8 cellular contexts compared by ENCODE assay signal in genomic region chr14:64880382-64881121, GRCh38. TPM values are rescaled to one million over a fixed set of nuclear protein-coding genes. Genes with fewer than 3 reads are reported as not detected.
DNase-seq lines count a peak whose midpoint lies in the region; ATAC-seq and TF ChIP-seq lines count a peak whose summit lies in the region.

No MANE protein-coding gene starts in this region.

- POLR2A ChIA-PET in IMR-90 (lab: Charles Lee; ENCODE audit: unreplicated experiment) = interaction anchor here (0.7 kb wide), 1 partner anchor 19 kb away, joined by 4 read pairs; no protein-coding TSS in a partner anchor
- POLR2A ChIA-PET in T-cell (lab: Charles Lee) = interaction anchor here in 1 of 2 donors (1.2 kb wide), 1 partner anchor 68 kb away, joined by 3 read pairs; no protein-coding TSS in a partner anchor

- intact Hi-C loops in IMR-90 (cut with micrococcal nuclease) = no loop called here

- H4K20me1 ChIP-seq in IMR-90 (ENCODE audit: insufficient read depth, low read length) = no peaks in the 10 kb centered on the region

- no peak overlapping the region for H4K8ac ChIP-seq in IMR-90 (ENCODE audit: low read depth in 2 of 2, low read length in 2 of 2)

- TF ChIP-seq CTCF in GM12875 (IDR thresholded peaks at IDR 0.05; ENCODE audit: borderline replicate concordance, insufficient read depth, low read depth, low read length) (no peak), IMR-90 (conservative IDR thresholded peaks at IDR 0.05; ENCODE audit: low read depth, low read length) (no peak)

- no peak overlapping the region for H3K18ac ChIP-seq in IMR-90 (ENCODE audit: low read depth, low read length)

- no peak overlapping the region for H3K56ac ChIP-seq in IMR-90 (ENCODE audit: extremely low read depth, insufficient read depth, low read length)

- H3K79me1 ChIP-seq in IMR-90 (ENCODE audit: low read depth in 1 of 2, low read length in 2 of 2) = no peaks in the 10 kb centered on the region

- H4K91ac ChIP-seq in IMR-90 (ENCODE audit: insufficient read depth, low read depth, low read length) = no peak overlapping the region

- TF ChIP-seq POLR2A in IMR-90 (IDR thresholded peaks at IDR 0.05; ENCODE audit: low read depth, low read length) = no peak

- no peaks in the 10 kb centered on the region for H3K36me3 Mint-ChIP-seq in T-cell

- no peak overlapping the region for H2BK20ac ChIP-seq in IMR-90 (ENCODE audit: low read depth, low read length)

- ATAC-seq in IMR-90 (ENCODE audit: low read depth) (peak; percentile 64), T-cell (replicated peaks in 1 of 4) (peak; percentile 85 to 89 (median 88)), GM18517 (IDR thresholded peaks at IDR 0.05; ENCODE audit: unreplicated experiment) (no peak)

- H3K9me3 Mint-ChIP-seq in T-cell = no peaks in the 10 kb centered on the region

- dilution Hi-C loops in IMR-90 (cut with HindIII; ENCODE audit: low sequenced_read_pairs, unreplicated experiment) = no loop called here

- H3K4me3 ChIP-seq in GM12875 (ENCODE audit: low read depth, low read length) (peak overlapping the region; percentile 45), IMR-90 (ENCODE audit: insufficient read depth, low read depth, low read length) (no peak overlapping the region; the same call in 1 of the 2 replicates), adipocyte (ENCODE audit: low read length) (peak overlapping the region; percentile 62), iPS-11a (ENCODE audit: low read depth, low read length) (peak overlapping the region; percentile 55), skeletal muscle satellite cell (ENCODE audit: low read length) (peak overlapping the region; percentile 52)

- H3K9ac ChIP-seq in IMR-90 (ENCODE audit: low read depth, low read length) = no peak overlapping the region
- H3K9ac ChIP-seq in adipocyte (ENCODE audit: low read length) = no peak overlapping the region
- H3K9ac ChIP-seq in skeletal muscle satellite cell (ENCODE audit: low read depth, low read length) = no peak overlapping the region

- no peak overlapping the region for H2AK9ac ChIP-seq in IMR-90 (replicated peaks; ENCODE audit: low read depth, low read length, poor library complexity)

- no peak overlapping the region for H3K27ac Mint-ChIP-seq in T-cell

- no peak overlapping the region for H3K23ac ChIP-seq in IMR-90 (ENCODE audit: low read depth, low read length)

- H3K9me3 ChIP-seq in IMR-90 (ENCODE audit: control insufficient read depth, insufficient read depth, low read length) (peaks cover 2% of the 10 kb centered on the region; the same call in 1 of the 2 replicates), adipocyte (ENCODE audit: control insufficient read depth, low read length) (no peaks in the 10 kb centered on the region), skeletal muscle satellite cell (replicated peaks; ENCODE audit: low read length) (no peaks in the 10 kb centered on the region)

- H3K36me3 ChIP-seq in IMR-90 (ENCODE audit: control insufficient read depth, insufficient read depth, low read length) = no peaks in the 10 kb centered on the region
- H3K36me3 ChIP-seq in adipocyte (ENCODE audit: control insufficient read depth, insufficient read depth, low read length, severe bottlenecking) = no peaks in the 10 kb centered on the region
- no peaks in the 10 kb centered on the region for H3K36me3 ChIP-seq in skeletal muscle satellite cell (ENCODE audit: insufficient read depth, low read length)

- H3K27ac ChIP-seq in IMR-90 (ENCODE audit: insufficient read depth, low read length) = no peak overlapping the region

- WGBS in IMR-90 (ENCODE audit: extremely low coverage in 2 of 2, insufficient read length in 1 of 2), 2 experiments = 1% methylated on average over 20 of the region's 42 CpGs; no CpG with 5 or more reads in 1 of the 2 experiments

- peaks cover 0 to 8% (median 8%) of the 10 kb centered on the region in 3 donors for H3K4me1 Mint-ChIP-seq in T-cell

- no peak overlapping the region for H3K4ac ChIP-seq in IMR-90 (ENCODE audit: low read depth, low read length)

- DNase-seq in IMR-90 (no peak), T-cell (peak in 33 of 34 experiments; percentile 13 to 63 (median 44)), adipocyte (ENCODE audit: low read depth) (peak; percentile 44), superior temporal gyrus (ENCODE audit: extremely low spot score) (no peak)

- H2AK5ac ChIP-seq in IMR-90 (ENCODE audit: low read depth, low read length) = no peak overlapping the region

- CTCF ChIA-PET in IMR-90 (lab: Yijun Ruan, JAX) (interaction anchor here (1.1 to 3.0 kb wide), 2 partner anchors 11 kb away, joined by 4 to 20 read pairs; no protein-coding TSS in a partner anchor), T-cell (lab: Charles Lee) (interaction anchor here (0.7 to 2.8 kb wide), 11 partner anchors 9 to 581 kb away, joined by 3 to 15 read pairs (median 3); partner anchors contain the start of gene FNTB (in 1 of the 2))

- peak overlapping the region; percentile 90 for H2AFZ ChIP-seq in IMR-90 (replicated peaks; ENCODE audit: low read length, poor library complexity)

- H2BK15ac ChIP-seq in IMR-90 (ENCODE audit: low read depth, low read length) = no peak overlapping the region

- H3K27me3 Mint-ChIP-seq in T-cell = peaks cover 19 to 46% of the 10 kb centered on the region in 2 donors

- H4K5ac ChIP-seq in IMR-90 (ENCODE audit: low read depth, low read length) = no peak overlapping the region

- no peak overlapping the region for H2BK5ac ChIP-seq in IMR-90 (ENCODE audit: low read depth, low read length, poor library complexity, severe bottlenecking)

- BruUV-seq in IMR-90 (replicated peaks; lab: Mats Ljungman, UMichigan) = no TSS peak

- no peak overlapping the region for H2BK120ac ChIP-seq in IMR-90 (ENCODE audit: low read depth, low read length)

- H3K27me3 ChIP-seq in IMR-90 (ENCODE audit: control insufficient read depth, insufficient read depth, low read length) (peaks cover 80% of the 10 kb centered on the region), adipocyte (replicated peaks; ENCODE audit: control insufficient read depth, insufficient read depth, low read length) (peaks cover 76% of the 10 kb centered on the region), skeletal muscle satellite cell (ENCODE audit: control insufficient read depth, insufficient read depth, low read length) (peaks cover 86% of the 10 kb centered on the region)

- TF ChIP-seq RAD21 in IMR-90 (IDR thresholded peaks at IDR 0.05; ENCODE audit: low read length) = no peak

- in situ Hi-C loops in IMR-90 (cut with MboI; ENCODE audit: low sequenced_read_pairs) = no loop called here

- H3K14ac ChIP-seq in IMR-90 (replicated peaks; ENCODE audit: low read depth, low read length) = no peak overlapping the region

- H3K4me1 ChIP-seq in IMR-90 (ENCODE audit: control insufficient read depth, insufficient read depth, low read length) (peaks cover 2% of the 10 kb centered on the region; the same call in 1 of the 2 replicates), adipocyte (ENCODE audit: control insufficient read depth, insufficient read depth, low read length) (peaks cover 3% of the 10 kb centered on the region), skeletal muscle satellite cell (ENCODE audit: control insufficient read depth, insufficient read depth, low read length) (no peaks in the 10 kb centered on the region)

- H3K9me1 ChIP-seq in IMR-90 (ENCODE audit: insufficient read depth, low read length) = no peaks in the 10 kb centered on the region

- peak overlapping the region; percentile 82 to 85 (median 82) for H3K4me3 Mint-ChIP-seq in T-cell

- H3K4me2 ChIP-seq in IMR-90 (ENCODE audit: low read depth, low read length) = peak overlapping the region; percentile 70
- H3K4me2 ChIP-seq in skeletal muscle satellite cell (ENCODE audit: low read length) = peak overlapping the region; percentile 71

TF ChIP-seq in IMR-90, 13 proteins besides CTCF, POLR2A, EP300 and RAD21:
- TF ChIP-seq SMC3 (IDR thresholded peaks at IDR 0.05; ENCODE audit: low read depth, low read length) (no peak), CEBPB (IDR thresholded peaks at IDR 0.05; ENCODE audit: low read depth, low read length) (no peak), MAZ (IDR thresholded peaks at IDR 0.05; ENCODE audit: borderline replicate concordance, low read depth, low read length) (no peak)

RNA-seq across cellular contexts. Expression of gene SPTB, which starts 0.8 kb away (rescaled TPM):
- total RNA-seq in IMR-90 (2012; rRNA removed) (under 0.01 TPM in 2 replicates), T-cell (under 1 TPM; 0.07 to 0.13 (median 0.09) TPM)
- polyA plus RNA-seq in IMR-90 (2012; rRNA removed) = 0.03 and 0.07 TPM in 2 replicates
- polyA plus RNA-seq in IMR-90 (2012; cell fraction: cytosol; rRNA removed) = 0.01 and 0.03 TPM in 2 replicates
- polyA plus RNA-seq in IMR-90 (2012; cell fraction: nucleus; rRNA removed; ENCODE audit: low replicate concordance) = 0.05 and 0.10 TPM in 2 replicates
- total RNA-seq in skeletal muscle satellite cell (2012; rRNA removed) = under 0.01 TPM in 1 of 2 replicates, not detected in the other

RNA-seq across cellular contexts. Expression of gene CHURC1, which starts 33.7 kb away (rescaled TPM):
- total RNA-seq in IMR-90 (2012; rRNA removed) (38.0 and 51.9 TPM in 2 replicates), T-cell (10 to 100 TPM; 57.6 to 99.7 (median 91.1) TPM)
- 65.1 and 69.5 TPM in 2 replicates for polyA plus RNA-seq in IMR-90 (2012; rRNA removed)
- polyA plus RNA-seq in IMR-90 (2012; cell fraction: cytosol; rRNA removed) = 7.7 and 33.2 TPM in 2 replicates
- polyA plus RNA-seq in IMR-90 (2012; cell fraction: nucleus; rRNA removed; ENCODE audit: low replicate concordance) = 2.5 and 15.1 TPM in 2 replicates
- 53.1 and 63.4 TPM in 2 replicates for total RNA-seq in skeletal muscle satellite cell (2012; rRNA removed)

Comparison
In these comparisons a context has a peak if more than half of its experiments do, and no peak if none do; other contexts are left out.
1. DNase-seq: peak in T-cell (33 of 34) and adipocyte (single experiment); none in IMR-90 (single experiment) and superior temporal gyrus (single experiment).